In genomic region chr21:34878501-34878900, GRCh38 we compare ENCODE assay signal across 13 cellular contexts.
DNase-seq lines count a peak whose midpoint lies in the region; ATAC-seq and TF ChIP-seq lines count a peak whose summit lies in the region.
"Had no signal": no experiment of that assay in that cellular context is flagged by ENCODE, and none has a peak within 500 bp of the region (broad histone marks: within the 10 kb centered on the region; RNA-seq: fewer than 3 reads in every experiment).

No MANE protein-coding gene starts in this region.

- peak overlapping the region; percentile 38 for H3K27ac Mint-ChIP-seq in central memory CD8-positive, alpha-beta T cell (ENCODE audit: low read depth)
- H3K27ac Mint-ChIP-seq: stimulated activated naive B cell treated with anti-CD40 and anti-IgM and Interleukin-4, amounts not matched to agents 10 μg/mL and 1 μg/mL and 100 μg/mL, for 72 hours had no signal

- H3K4me1 ChIP-seq in prostate gland (replicated peaks): peaks cover 3% of the 10 kb centered on the region

- no peaks in the 10 kb centered on the region for H3K27me3 Mint-ChIP-seq in central memory CD8-positive, alpha-beta T cell
- H3K27me3 Mint-ChIP-seq: naive thymus-derived CD8-positive, alpha-beta T cell; stimulated activated naive B cell treated with anti-CD40 and anti-IgM and Interleukin-4, amounts not matched to agents 10 μg/mL and 1 μg/mL and 100 μg/mL, for 72 hours; T-cell had no signal

- H3K36me3 ChIP-seq in prostate gland: no peaks in the 10 kb centered on the region

- peaks cover 51% of the 10 kb centered on the region for H3K4me1 Mint-ChIP-seq in central memory CD8-positive, alpha-beta T cell

- H3K27me3 ChIP-seq in prostate gland (replicated peaks; ENCODE audit: insufficient read depth): no peaks in the 10 kb centered on the region

- H3K9me3 ChIP-seq in prostate gland: no peaks in the 10 kb centered on the region

- no peak for TF ChIP-seq POLR2A in prostate gland (IDR thresholded peaks at IDR 0.05)

- no peak overlapping the region for H3K4me3 Mint-ChIP-seq in central memory CD8-positive, alpha-beta T cell
- H3K4me3 Mint-ChIP-seq: naive thymus-derived CD8-positive, alpha-beta T cell; stimulated activated naive B cell treated with anti-CD40 and anti-IgM and Interleukin-4, amounts not matched to agents 10 μg/mL and 1 μg/mL and 100 μg/mL, for 72 hours; T-cell had no signal

- no peak for TF ChIP-seq CTCF in prostate gland (IDR thresholded peaks at IDR 0.05)

- WGBS in prostate gland: 35% methylated on average over 3 of the region's 3 CpGs

- DNase-seq in DMS53 treated with DMSO at 0.1 percent for 48 hours (lab: John Stamatoyannopoulos, UW; ENCODE audit: unreplicated experiment): peak; percentile 84
- DNase-seq in NCI-H2107 treated with DMSO at 0.1 percent for 48 hours (lab: John Stamatoyannopoulos, UW; ENCODE audit: unreplicated experiment): peak; percentile 91
- DNase-seq in central memory CD8-positive, alpha-beta T cell (ENCODE audit: low spot score in 2 of 2): no peak
- DNase-seq in prostate gland (ENCODE audit: low spot score): no peak
- DNase-seq in HPDE6-E6E7 (ENCODE audit: extremely low spot score): no peak
- DNase-seq: anterior cingulate cortex; naive thymus-derived CD8-positive, alpha-beta T cell; NCI-H82; stimulated activated naive B cell treated with anti-CD40 and anti-IgM and Interleukin-4, amounts not matched to agents 10 μg/mL and 1 μg/mL and 100 μg/mL, for 72 hours; T-cell had no signal

- H3K9me3 Mint-ChIP-seq in central memory CD8-positive, alpha-beta T cell: no peaks in the 10 kb centered on the region
- H3K9me3 Mint-ChIP-seq: naive thymus-derived CD8-positive, alpha-beta T cell; stimulated activated naive B cell treated with anti-CD40 and anti-IgM and Interleukin-4, amounts not matched to agents 10 μg/mL and 1 μg/mL and 100 μg/mL, for 72 hours; T-cell had no signal

- intact Hi-C loops in prostate gland (cut with DNase I): no loop called here

- peaks cover 45% of the 10 kb centered on the region for H3K36me3 Mint-ChIP-seq in central memory CD8-positive, alpha-beta T cell (ENCODE audit: insufficient read depth)

- H3K4me3 ChIP-seq in prostate gland: no peak overlapping the region

- no peak for ATAC-seq in central memory CD8-positive, alpha-beta T cell (replicated peaks; ENCODE audit: extremely low read depth, poor library complexity, severe bottlenecking)
- ATAC-seq in SK-N-SH treated with all-trans-retinoic acid at 6 μM for 48 hours (no peak), GM18511 (IDR thresholded peaks at IDR 0.05; ENCODE audit: unreplicated experiment) (no peak), GM21360 (IDR thresholded peaks at IDR 0.05; ENCODE audit: unreplicated experiment) (no peak)
- ATAC-seq: naive thymus-derived CD8-positive, alpha-beta T cell; stimulated activated naive B cell treated with anti-CD40 and anti-IgM and Interleukin-4, amounts not matched to agents 10 μg/mL and 1 μg/mL and 100 μg/mL, for 72 hours; T-cell had no signal

- peak overlapping the region; percentile 0 to 65 for H3K27ac ChIP-seq in prostate gland

TF ChIP-seq in SK-N-SH treated with all-trans-retinoic acid at 6 μM for 48 hours, 23 proteins besides CTCF, POLR2A, EP300 and RAD21:
- no peak for TF ChIP-seq ZFP30 (CRISPR knock-in tag; IDR thresholded peaks at IDR 0.05)

Comparison
In these comparisons a context has a peak if more than half of its experiments do, and no peak if none do; other contexts are left out.
1. DNase-seq: peak in DMS53 treated with DMSO at 0.1 percent for 48 hours (single experiment) and NCI-H2107 treated with DMSO at 0.1 percent for 48 hours (single experiment); none in central memory CD8-positive, alpha-beta T cell (0 of 2), prostate gland (single experiment) and HPDE6-E6E7 (single experiment).